In genomic region chr4:23733476-23733875, GRCh38 we compare ENCODE assay signal across 20 cellular contexts.
DNase-seq lines count a peak whose midpoint lies in the region; TF ChIP-seq lines count a peak whose summit lies in the region.
"Had no signal": no experiment of that assay in that cellular context is flagged by ENCODE, and none has a peak within 500 bp of the region (broad histone marks: within the 10 kb centered on the region; RNA-seq: fewer than 3 reads in every experiment).

No MANE protein-coding gene starts in this region.

- H3K9ac ChIP-seq in colonic mucosa (ENCODE audit: low read depth in 2 of 2, low read length in 2 of 2) (no peak overlapping the region), mucosa of rectum (ENCODE audit: low read depth in 1 of 2, low read length in 2 of 2) (no peak overlapping the region)

- TF ChIP-seq POLR2A in transverse colon (IDR thresholded peaks at IDR 0.05) = no peak

- DNase-seq in colonic mucosa (no peak), kidney tubule cell (ENCODE audit: low spot score) (peak; percentile 76), transverse colon (no peak), brain microvascular endothelial cell (no peak), ureter (ENCODE audit: low spot score) (no peak), pons (ENCODE audit: low spot score) (no peak)
- DNase-seq in activated CD4-positive, alpha-beta T cell treated with anti-CD3 and anti-CD28 coated beads for 1 hour = no peak
- DNase-seq: BE2C; C1 segment of cervical spinal cord; CD4-positive, CD25-positive, alpha-beta regulatory T cell; CD8-positive, alpha-beta memory T cell; COR-L47; DMS 273 treated with DMSO at 0.1 percent for 48 hours; DMS53; DND-41; EL; H9; IMR-90 had no signal

- no peak for TF ChIP-seq EP300 in transverse colon (IDR thresholded peaks at IDR 0.05; ENCODE audit: low read depth)

- in situ Hi-C loops in transverse colon (cut with MboI; ENCODE audit: low pct_ligation_motif_present in 1 of 4, low pct_unique_long_range_greater_than_20kb in 1 of 4, low sequenced_read_pairs in 3 of 4) = no loop called here
- in situ Hi-C loops in brain microvascular endothelial cell (cut with HindIII; ENCODE audit: low pct_ligation_motif_present, low sequenced_read_pairs) = no loop called here

- intact Hi-C loops in colonic mucosa (cut with DNase I) (no loop called here), transverse colon (cut with DNase I; ENCODE audit: low total_unique reads) (no loop called here)

- H3K36me3 ChIP-seq in colonic mucosa (no peaks in the 10 kb centered on the region), mucosa of rectum (ENCODE audit: control insufficient read depth in 2 of 2, insufficient read depth in 2 of 2, low read length in 2 of 2) (no peaks in the 10 kb centered on the region), transverse colon (no peaks in the 10 kb centered on the region), brain microvascular endothelial cell (replicated peaks) (no peaks in the 10 kb centered on the region)
- H3K36me3 ChIP-seq: BE2C had no signal

- TF ChIP-seq CTCF in colonic mucosa (IDR thresholded peaks at IDR 0.05) (no peak), transverse colon (IDR thresholded peaks at IDR 0.05) (no peak), brain microvascular endothelial cell (IDR thresholded peaks at IDR 0.05; ENCODE audit: low read depth, low read length, missing control alignments) (no peak)

- H3K4me3 ChIP-seq in colonic mucosa (no peak overlapping the region), mucosa of rectum (ENCODE audit: low read length in 2 of 2) (no peak overlapping the region), transverse colon (no peak overlapping the region), brain microvascular endothelial cell (ENCODE audit: low read depth, low read length) (no peak overlapping the region)
- H3K4me3 ChIP-seq: GM12878 had no signal

- H3K4me1 ChIP-seq in colonic mucosa (no peaks in the 10 kb centered on the region), mucosa of rectum (ENCODE audit: control insufficient read depth in 2 of 2, insufficient read depth in 2 of 2, low read length in 2 of 2) (peaks cover 0 to 41% of the 10 kb centered on the region in 2 donors), transverse colon (peaks cover 0 to 28% (median 13%) of the 10 kb centered on the region in 4 donors)
- H3K4me1 ChIP-seq: BE2C had no signal

- no peaks in the 10 kb centered on the region for H3K27me3 ChIP-seq in colonic mucosa
- no peaks in the 10 kb centered on the region for H3K27me3 ChIP-seq in mucosa of rectum (ENCODE audit: control insufficient read depth in 2 of 2, insufficient read depth in 2 of 2, low read length in 2 of 2)
- no peaks in the 10 kb centered on the region for H3K27me3 ChIP-seq in transverse colon
- H3K27me3 ChIP-seq in brain microvascular endothelial cell (replicated peaks) = no peaks in the 10 kb centered on the region

- 63 to 65% methylated on average over 2 of the region's 2 CpGs for WGBS in transverse colon (ENCODE audit: low coverage in 1 of 2), 2 donors

- H3K9me3 ChIP-seq in colonic mucosa (no peaks in the 10 kb centered on the region), mucosa of rectum (ENCODE audit: control insufficient read depth in 2 of 2, low read length in 2 of 2) (no peaks in the 10 kb centered on the region), transverse colon (no peaks in the 10 kb centered on the region)
- H3K9me3 ChIP-seq: BE2C had no signal

- peak overlapping the region; percentile 56 for H3K27ac ChIP-seq in colonic mucosa
- H3K27ac ChIP-seq in mucosa of rectum (ENCODE audit: low read depth in 2 of 2, low read length in 2 of 2) = peak overlapping the region; percentile 45 to 62
- H3K27ac ChIP-seq in transverse colon = peak overlapping the region; percentile 34 to 62 (median 51)
- no peak overlapping the region for H3K27ac ChIP-seq in brain microvascular endothelial cell
